ENCODE assay signal across 24 cellular contexts in the genomic region with DNA sequence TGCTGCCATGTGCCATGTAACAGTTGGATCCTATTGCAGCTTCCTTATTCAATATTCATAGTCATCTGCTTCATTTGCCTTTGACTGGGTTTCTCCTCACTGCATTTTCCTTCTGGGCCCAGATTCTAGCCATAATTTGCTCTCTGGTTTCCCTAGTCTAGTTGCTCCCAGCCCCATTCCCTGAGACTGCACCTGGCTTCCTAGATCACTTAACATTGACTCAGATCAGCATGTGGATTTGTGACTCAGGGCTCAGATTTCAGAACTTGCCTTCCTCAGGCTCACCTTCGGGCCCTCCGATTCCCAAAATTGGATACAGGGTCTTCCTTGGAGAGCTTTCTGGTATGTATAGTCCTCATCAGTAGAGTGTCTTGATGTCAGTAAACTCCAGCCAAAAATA.
DNase-seq lines count a peak whose midpoint lies in the region; TF ChIP-seq lines count a peak whose summit lies in the region.
"Had no signal": no experiment of that assay in that cellular context is flagged by ENCODE, and none has a peak within 500 bp of the region (broad histone marks: within the 10 kb centered on the region; RNA-seq: fewer than 3 reads in every experiment).

No MANE protein-coding gene starts in this region.

- no peaks in the 10 kb centered on the region for H3K79me2 ChIP-seq in neural progenitor cell (ENCODE audit: low read depth)

- H3K4me3 ChIP-seq in SJCRH30 (no peak overlapping the region), neural progenitor cell (no peak overlapping the region)
- H3K4me3 ChIP-seq: K562, SK-N-MC had no signal

- no peak overlapping the region for H3K9ac ChIP-seq in neural progenitor cell

- peaks cover 3% of the 10 kb centered on the region for H3K27me3 Mint-ChIP-seq in neural progenitor cell (ENCODE audit: insufficient read depth, low read depth)

- H3K27ac Mint-ChIP-seq in neural progenitor cell, result no peak overlapping the region
- H3K27ac Mint-ChIP-seq: HFFc6 had no signal

- H3K36me3 ChIP-seq in SJCRH30 (no peaks in the 10 kb centered on the region), neural progenitor cell (no peaks in the 10 kb centered on the region)

- H3K4me1 Mint-ChIP-seq in neural progenitor cell, result peaks cover 6% of the 10 kb centered on the region

- no peaks in the 10 kb centered on the region for H3K36me3 Mint-ChIP-seq in neural progenitor cell

- H3K9me3 Mint-ChIP-seq in neural progenitor cell, result no peaks in the 10 kb centered on the region
- H3K9me3 Mint-ChIP-seq: HFFc6 had no signal

- no peaks in the 10 kb centered on the region for H4K20me1 ChIP-seq in neural progenitor cell (ENCODE audit: low read depth)

- H3K4me1 ChIP-seq in SJCRH30 (peaks cover 15% of the 10 kb centered on the region), neural progenitor cell (peaks cover 36% of the 10 kb centered on the region)

- DNase-seq in NCI-H2171 treated with DMSO at 0.1 percent for 48 hours (lab: John Stamatoyannopoulos, UW) (peak; percentile 57), NCI-H2171 (lab: John Stamatoyannopoulos, UW) (no peak), SJCRH30 (peak; percentile 12 to 57), kidney tubule cell (ENCODE audit: low spot score) (peak; percentile 31), middle frontal gyrus (ENCODE audit: extremely low spot score, low spot score) (no peak), neural progenitor cell (ENCODE audit: low spot score) (no peak), NCI-H2029 treated with DMSO at 0.1 percent for 48 hours (lab: John Stamatoyannopoulos, UW) (no peak), NOMO-1 treated with dmso at 0.1 percent for 144 hours (lab: John Stamatoyannopoulos, UW; ENCODE audit: unreplicated experiment) (no peak)
- DNase-seq: 8988T, AML-193, EL, GF-D8, H7, HFFc6, MM.1S, NCI-H1092, NCI-H1436, NCI-H187 treated with DMSO at 0.1 percent for 48 hours, NCI-H524 treated with DMSO at 0.1 percent for 48 hours, Right ventricle myocardium superior, SW 1271 had no signal

- H3K27me3 ChIP-seq in SJCRH30 (no peaks in the 10 kb centered on the region), neural progenitor cell (no peaks in the 10 kb centered on the region)

- no peaks in the 10 kb centered on the region for H3K9me3 ChIP-seq in SJCRH30 (replicated peaks)
- no peaks in the 10 kb centered on the region for H3K9me3 ChIP-seq in neural progenitor cell (ENCODE audit: low read depth)

- H2AFZ ChIP-seq in neural progenitor cell (replicated peaks), result no peak overlapping the region

- TF ChIP-seq CTCF in neural progenitor cell (IDR thresholded peaks at IDR 0.05), result no peak

- H3K27ac ChIP-seq in SJCRH30, result peak overlapping the region; percentile 17; the same call in 1 of the 2 replicates
- H3K27ac ChIP-seq in neural progenitor cell, result no peak overlapping the region
- H3K27ac ChIP-seq: C4-2B, SK-N-MC had no signal

- H3F3A ChIP-seq in neural progenitor cell (ENCODE audit: low read depth), result no peaks in the 10 kb centered on the region

- H3K4me3 Mint-ChIP-seq in neural progenitor cell, result no peak overlapping the region
- H3K4me3 Mint-ChIP-seq: HFFc6 had no signal

- H3K4me2 ChIP-seq in neural progenitor cell, result no peak overlapping the region

Comparison
In these comparisons a context has a peak if more than half of its experiments do, and no peak if none do; other contexts are left out.
1. DNase-seq: peak in NCI-H2171 treated with DMSO at 0.1 percent for 48 hours (single experiment), SJCRH30 (2 of 2) and kidney tubule cell (single experiment); none in NCI-H2171 (single experiment), middle frontal gyrus (single experiment), neural progenitor cell (single experiment), NCI-H2029 treated with DMSO at 0.1 percent for 48 hours (single experiment) and NOMO-1 treated with dmso at 0.1 percent for 144 hours (single experiment).